ENCODE assay signal across 12 cellular contexts in genomic region chr12:1350055-1350933, GRCh38.
A peak's percentile ranks its signal among the peaks of the same experiment; 100 is the strongest.
DNase-seq lines count a peak whose midpoint lies in the region; ATAC-seq and TF ChIP-seq lines count a peak whose summit lies in the region.
"Had no signal": no experiment of that assay in that cellular context is flagged by ENCODE, and none has a peak within 500 bp of the region (broad histone marks: within the 10 kb centered on the region; RNA-seq: fewer than 3 reads in every experiment).

No MANE protein-coding gene starts in this region.

- TF ChIP-seq CTCF in HFF-Myc (IDR thresholded peaks at IDR 0.05; ENCODE audit: low read depth, low read length, missing control alignments): no peak
- no peak for TF ChIP-seq CTCF in adrenal gland (IDR thresholded peaks at IDR 0.05)
- TF ChIP-seq CTCF in hepatocyte (IDR thresholded peaks at IDR 0.05; ENCODE audit: poor library complexity): no peak
- TF ChIP-seq CTCF in esophagus muscularis mucosa (IDR thresholded peaks at IDR 0.05): no peak

- no peak overlapping the region for H3K27ac Mint-ChIP-seq in stimulated activated memory B cell treated with anti-CD40 and anti-IgM and Interleukin-4, amounts not matched to agents 10 μg/mL and 1 μg/mL and 100 μg/mL, for 72 hours
- H3K27ac Mint-ChIP-seq: activated naive CD4-positive, alpha-beta T cell treated with anti-CD3 and anti-CD28 coated beads, Interleukin-2, amount 10 ng/mL, durations not matched to agents 7 days and 5 days had no signal

- H3K27me3 ChIP-seq in adrenal gland: no peaks in the 10 kb centered on the region
- H3K27me3 ChIP-seq in hepatocyte: no peaks in the 10 kb centered on the region
- no peaks in the 10 kb centered on the region for H3K27me3 ChIP-seq in skeletal muscle satellite cell (ENCODE audit: control insufficient read depth, insufficient read depth, low read length)
- no peaks in the 10 kb centered on the region for H3K27me3 ChIP-seq in esophagus muscularis mucosa

- H3K36me3 Mint-ChIP-seq in stimulated activated memory B cell treated with anti-CD40 and anti-IgM and Interleukin-4, amounts not matched to agents 10 μg/mL and 1 μg/mL and 100 μg/mL, for 72 hours: peaks cover 32% of the 10 kb centered on the region
- H3K36me3 Mint-ChIP-seq: activated naive CD4-positive, alpha-beta T cell treated with anti-CD3 and anti-CD28 coated beads, Interleukin-2, amount 10 ng/mL, durations not matched to agents 7 days and 5 days had no signal

- H3K9me3 ChIP-seq in adrenal gland (replicated peaks in 1 of 3) (no peaks in the 10 kb centered on the region), hepatocyte (ENCODE audit: low read depth) (no peaks in the 10 kb centered on the region), skeletal muscle satellite cell (replicated peaks; ENCODE audit: low read length) (no peaks in the 10 kb centered on the region), esophagus muscularis mucosa (no peaks in the 10 kb centered on the region)

- TF ChIP-seq POLR2A in adrenal gland (IDR thresholded peaks at IDR 0.05) (no peak), esophagus muscularis mucosa (IDR thresholded peaks at IDR 0.05; ENCODE audit: low read depth) (no peak)

- H3K4me3 Mint-ChIP-seq in stimulated activated memory B cell treated with anti-CD40 and anti-IgM and Interleukin-4, amounts not matched to agents 10 μg/mL and 1 μg/mL and 100 μg/mL, for 72 hours: no peak overlapping the region
- H3K4me3 Mint-ChIP-seq: activated naive CD4-positive, alpha-beta T cell treated with anti-CD3 and anti-CD28 coated beads, Interleukin-2, amount 10 ng/mL, durations not matched to agents 7 days and 5 days; stimulated activated naive CD8-positive, alpha-beta T cell treated with anti-CD3 and anti-CD28 coated beads, Interleukin-15, amount 100 ng/mL, for 72 hours had no signal

- H3K36me3 ChIP-seq in adrenal gland (replicated peaks in 1 of 2): no peaks in the 10 kb centered on the region
- H3K36me3 ChIP-seq in hepatocyte (replicated peaks; ENCODE audit: insufficient read depth, low read depth): no peaks in the 10 kb centered on the region
- no peaks in the 10 kb centered on the region for H3K36me3 ChIP-seq in skeletal muscle satellite cell (ENCODE audit: insufficient read depth, low read length)
- H3K36me3 ChIP-seq in esophagus muscularis mucosa: peaks cover 0 to 6% (median 0%) of the 10 kb centered on the region in 4 donors
- H3K36me3 ChIP-seq: WERI-Rb-1 had no signal

- WGBS in adrenal gland, 4 donors: 52 to 60% (median 58%) methylated on average over 6 of the region's 6 CpGs
- WGBS in hepatocyte (ENCODE audit: low lambda C conversion rate, missing lambda C conversion rate): 55% methylated on average over 6 of the region's 6 CpGs
- 68% methylated on average over 5 of the region's 6 CpGs for WGBS in esophagus muscularis mucosa

- H3K4me1 Mint-ChIP-seq in stimulated activated memory B cell treated with anti-CD40 and anti-IgM and Interleukin-4, amounts not matched to agents 10 μg/mL and 1 μg/mL and 100 μg/mL, for 72 hours: no peaks in the 10 kb centered on the region
- H3K4me1 Mint-ChIP-seq: activated naive CD4-positive, alpha-beta T cell treated with anti-CD3 and anti-CD28 coated beads, Interleukin-2, amount 10 ng/mL, durations not matched to agents 7 days and 5 days; stimulated activated naive CD8-positive, alpha-beta T cell treated with anti-CD3 and anti-CD28 coated beads, Interleukin-15, amount 100 ng/mL, for 72 hours had no signal

- no peak for TF ChIP-seq EP300 in esophagus muscularis mucosa (IDR thresholded peaks at IDR 0.05)

- intact Hi-C loops in adrenal gland (cut with DNase I): no loop called here
- intact Hi-C loops in esophagus muscularis mucosa (cut with DNase I): no loop called here

- H3K4me1 ChIP-seq in adrenal gland (replicated peaks in 1 of 2) (peaks cover 9 to 13% of the 10 kb centered on the region in 2 donors), hepatocyte (ENCODE audit: insufficient read depth) (peaks cover 12% of the 10 kb centered on the region), skeletal muscle satellite cell (ENCODE audit: control insufficient read depth, insufficient read depth, low read length) (peaks cover 32% of the 10 kb centered on the region), esophagus muscularis mucosa (peaks cover 12 to 18% (median 15%) of the 10 kb centered on the region in 4 donors)

- peak overlapping the region in 3 of 5 donors; percentile 5 to 72 (median 14) for H3K27ac ChIP-seq in adrenal gland
- peak overlapping the region; percentile 74 for H3K27ac ChIP-seq in hepatocyte
- H3K27ac ChIP-seq in esophagus muscularis mucosa (replicated peaks in 1 of 4): no peak overlapping the region
- H3K27ac ChIP-seq: WERI-Rb-1 had no signal

- ATAC-seq in stimulated activated memory B cell treated with anti-CD40 and anti-IgM and Interleukin-4, amounts not matched to agents 10 μg/mL and 1 μg/mL and 100 μg/mL, for 72 hours: no peak
- no peak for ATAC-seq in GM18517 (IDR thresholded peaks at IDR 0.05; ENCODE audit: unreplicated experiment)
- ATAC-seq: stimulated activated naive CD8-positive, alpha-beta T cell treated with anti-CD3 and anti-CD28 coated beads, Interleukin-15, amount 100 ng/mL, for 72 hours had no signal

- no peaks in the 10 kb centered on the region for H3K9me2 ChIP-seq in hepatocyte (replicated peaks; ENCODE audit: insufficient read depth)

- no peaks in the 10 kb centered on the region for H4K20me1 ChIP-seq in hepatocyte (ENCODE audit: insufficient read depth, poor library complexity, severe bottlenecking)

- H3K27me3 Mint-ChIP-seq in stimulated activated memory B cell treated with anti-CD40 and anti-IgM and Interleukin-4, amounts not matched to agents 10 μg/mL and 1 μg/mL and 100 μg/mL, for 72 hours: no peaks in the 10 kb centered on the region
- H3K27me3 Mint-ChIP-seq: activated naive CD4-positive, alpha-beta T cell treated with anti-CD3 and anti-CD28 coated beads, Interleukin-2, amount 10 ng/mL, durations not matched to agents 7 days and 5 days; stimulated activated naive CD8-positive, alpha-beta T cell treated with anti-CD3 and anti-CD28 coated beads, Interleukin-15, amount 100 ng/mL, for 72 hours had no signal

- H3K4me2 ChIP-seq in hepatocyte (no peak overlapping the region), skeletal muscle satellite cell (ENCODE audit: low read length) (peak overlapping the region; percentile 30)

- no peak overlapping the region for H3K4me3 ChIP-seq in HFF-Myc (replicated peaks; ENCODE audit: low read depth, low read length)
- no peak overlapping the region for H3K4me3 ChIP-seq in adrenal gland
- no peak overlapping the region for H3K4me3 ChIP-seq in hepatocyte
- H3K4me3 ChIP-seq in skeletal muscle satellite cell (ENCODE audit: low read length): no peak overlapping the region
- H3K4me3 ChIP-seq in esophagus muscularis mucosa: no peak overlapping the region

- peak overlapping the region; percentile 54 for H3K9ac ChIP-seq in skeletal muscle satellite cell (ENCODE audit: low read depth, low read length)

- peak; percentile 83 for DNase-seq in HFF-Myc (ENCODE audit: extremely low read depth, low read depth)
- peak in 2 of 7 donors; percentile 15 to 25 for DNase-seq in adrenal gland
- DNase-seq in hepatocyte (ENCODE audit: low spot score): peak; percentile 68
- DNase-seq in esophagus muscularis mucosa (ENCODE audit: extremely low spot score): no peak
- no peak for DNase-seq in NCI-H1417 (lab: John Stamatoyannopoulos, UW)
- DNase-seq: activated naive CD4-positive, alpha-beta T cell treated with anti-CD3 and anti-CD28 coated beads, Interleukin-2, amount 10 ng/mL, durations not matched to agents 7 days and 5 days; NCI-H345; stimulated activated naive CD8-positive, alpha-beta T cell treated with anti-CD3 and anti-CD28 coated beads, Interleukin-15, amount 100 ng/mL, for 72 hours; WERI-Rb-1 had no signal

- no peaks in the 10 kb centered on the region for H3K79me2 ChIP-seq in hepatocyte

- no peak overlapping the region for H2AFZ ChIP-seq in hepatocyte

- H3K9me3 Mint-ChIP-seq in stimulated activated memory B cell treated with anti-CD40 and anti-IgM and Interleukin-4, amounts not matched to agents 10 μg/mL and 1 μg/mL and 100 μg/mL, for 72 hours: no peaks in the 10 kb centered on the region
- H3K9me3 Mint-ChIP-seq: activated naive CD4-positive, alpha-beta T cell treated with anti-CD3 and anti-CD28 coated beads, Interleukin-2, amount 10 ng/mL, durations not matched to agents 7 days and 5 days; stimulated activated naive CD8-positive, alpha-beta T cell treated with anti-CD3 and anti-CD28 coated beads, Interleukin-15, amount 100 ng/mL, for 72 hours had no signal

Comparison
In these comparisons a context has a peak if more than half of its experiments do, and no peak if none do; other contexts are left out.
1. DNase-seq: peak in HFF-Myc (single experiment) and hepatocyte (single experiment); none in esophagus muscularis mucosa (single experiment) and NCI-H1417 (0 of 3).
2. H3K27ac ChIP-seq: peak in adrenal gland (3 of 5) and hepatocyte (single experiment); none in esophagus muscularis mucosa (0 of 4).